In the genomic region with DNA sequence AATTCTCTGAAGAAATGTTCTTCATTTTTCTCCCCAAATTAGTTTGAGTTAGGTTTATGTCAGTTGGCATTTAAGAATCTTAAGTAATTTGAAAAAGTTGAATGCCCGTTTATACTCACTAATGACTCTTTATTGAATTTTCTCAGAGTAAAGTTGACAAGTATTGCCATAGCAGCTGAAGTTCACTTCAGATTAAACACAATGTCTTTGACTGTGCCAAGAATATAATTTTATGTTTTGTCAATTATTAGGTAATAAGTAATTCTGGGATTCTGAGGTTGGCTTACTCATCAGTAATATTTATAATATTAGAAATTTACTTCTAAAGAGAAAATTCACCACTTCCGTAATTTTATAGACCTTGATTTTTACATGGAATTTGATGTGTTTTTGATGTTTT, we compare ENCODE assay signal across 16 cellular contexts.
DNase-seq lines count a peak whose midpoint lies in the region; ATAC-seq, FAIRE-seq and TF ChIP-seq lines count a peak whose summit lies in the region.
"Had no signal": no experiment of that assay in that cellular context is flagged by ENCODE, and none has a peak within 500 bp of the region (broad histone marks: within the 10 kb centered on the region; RNA-seq: fewer than 3 reads in every experiment).

No MANE protein-coding gene starts in this region.

- H3K9ac ChIP-seq in PC-3 (ENCODE audit: low read length) = 0 out of 2 replicates have a peak overlapping the region, but pooled peaks have one; percentile 32
- no peak overlapping the region for H3K9ac ChIP-seq in keratinocyte (ENCODE audit: control insufficient read depth, extremely low read depth, insufficient read depth, low read length)
- H3K9ac ChIP-seq: BLaER1 treated with 17β-estradiol and CSF1 and Interleukin-3, amounts not matched to agents 10 nM and 100 nM had no signal

- H2AFZ ChIP-seq in PC-3 (ENCODE audit: low read length) (no peak overlapping the region), keratinocyte (ENCODE audit: control insufficient read depth, low read length) (peak overlapping the region; percentile 40)

- FAIRE-seq in bronchial epithelial cell (lab: Jason Lieb, UNC) (no peak), keratinocyte (lab: Jason Lieb, UNC) (no peak)
- FAIRE-seq: GM12878, H1, HepG2 had no signal

- DNase-seq in PC-3 (peak; percentile 51), bronchial epithelial cell (ENCODE audit: low read depth) (peak; percentile 7), keratinocyte (ENCODE audit: low read depth, low spot score) (no peak), retinal pigment epithelial cell (ENCODE audit: low read depth) (peak; percentile 39), NCI-H128 (lab: John Stamatoyannopoulos, UW; ENCODE audit: unreplicated experiment) (no peak), HUDEP-2 (lab: John Stamatoyannopoulos, UW; ENCODE audit: unreplicated experiment in 76 of 76) (no peak)
- DNase-seq in stimulated activated CD4-positive, alpha-beta T cell treated with anti-CD3 and anti-CD28 coated beads, Interleukin-4, amount 100 ng/mL, for 4 hours = no peak
- DNase-seq: Calu3; CD8-positive, alpha-beta T cell; DND-41; EL; H9 had no signal

- CTCF ChIA-PET in PC-3 (lab: Charles Lee) = no interaction called here

- ATAC-seq in PC-3 = no peak
- ATAC-seq: CD8-positive, alpha-beta T cell; GM12878; HepG2 had no signal

- H3K4me2 ChIP-seq in PC-3 (ENCODE audit: low read length) = peak overlapping the region; percentile 74
- H3K4me2 ChIP-seq in keratinocyte (ENCODE audit: control insufficient read depth, extremely low read depth, insufficient read depth, low read depth, low read length) = peak overlapping the region; percentile 54

- no TSS peak for BruUV-seq in PC-3 (replicated peaks; lab: Mats Ljungman, UMichigan)

- no peaks in the 10 kb centered on the region for H3K9me3 ChIP-seq in PC-3 (ENCODE audit: low read length)
- no peaks in the 10 kb centered on the region for H3K9me3 ChIP-seq in keratinocyte (ENCODE audit: control insufficient read depth, low read depth, low read length)

- H3F3A ChIP-seq in PC-3 (ENCODE audit: low read length, unreplicated experiment) = no peaks in the 10 kb centered on the region

- no peaks in the 10 kb centered on the region for H3K9me2 ChIP-seq in PC-3 (replicated peaks; ENCODE audit: low read length)

- peak overlapping the region; percentile 49; the same call in 1 of the 2 replicates for H3K4me3 ChIP-seq in PC-3 (ENCODE audit: low read length)
- H3K4me3 ChIP-seq in bronchial epithelial cell (ENCODE audit: low read depth, low read length) = no peak overlapping the region
- H3K4me3 ChIP-seq in keratinocyte (ENCODE audit: control insufficient read depth in 2 of 3, extremely low read depth in 1 of 3, insufficient read depth in 2 of 3, low read depth in 1 of 3, low read length in 3 of 3) = no peak overlapping the region
- H3K4me3 ChIP-seq in retinal pigment epithelial cell (ENCODE audit: low read length) = no peak overlapping the region
- H3K4me3 ChIP-seq: BLaER1 treated with 17β-estradiol and CSF1 and Interleukin-3, amounts not matched to agents 10 nM and 100 nM; GM12878 had no signal

- POLR2A ChIA-PET in PC-3 (lab: Charles Lee; ENCODE audit: unreplicated experiment) = no interaction called here

- intact Hi-C loops in PC-3 (cut with micrococcal nuclease) = loop anchor here (10.0 kb wide), 1 partner anchor 248 kb away; no protein-coding TSS in a partner anchor

- dilution Hi-C loops in keratinocyte (cut with MboI; ENCODE audit: extremely low pct_ligation_motif_present, low sequenced_read_pairs) = no loop called here

- H4K20me1 ChIP-seq in PC-3 (ENCODE audit: low read length) (no peaks in the 10 kb centered on the region), keratinocyte (ENCODE audit: control insufficient read depth, extremely low read depth, insufficient read depth, low read length) (no peaks in the 10 kb centered on the region)
- H4K20me1 ChIP-seq: BLaER1 treated with 17β-estradiol and CSF1 and Interleukin-3, amounts not matched to agents 10 nM and 100 nM had no signal

- no peaks in the 10 kb centered on the region for H3K9me1 ChIP-seq in keratinocyte (ENCODE audit: control insufficient read depth, extremely low read depth, insufficient read depth, low read length)

- TF ChIP-seq CTCF in PC-3 (conservative IDR thresholded peaks at IDR 0.05; ENCODE audit: low read depth, low read length) (no peak), bronchial epithelial cell (IDR thresholded peaks at IDR 0.05; ENCODE audit: insufficient read depth, low read length, severe bottlenecking) (no peak), keratinocyte (optimal IDR thresholded peaks at IDR 0.05 in 1 of 3, IDR thresholded peaks at IDR 0.05 in 1 of 3, conservative IDR thresholded peaks at IDR 0.05 in 1 of 3; ENCODE audit: extremely low read depth in 1 of 3, insufficient read depth in 2 of 3, low read length in 3 of 3) (no peak), retinal pigment epithelial cell (conservative IDR thresholded peaks at IDR 0.05; ENCODE audit: low read depth, low read length) (no peak)

- H3K27ac ChIP-seq in PC-3 (ENCODE audit: low read length) = peak overlapping the region; percentile 89
- peak overlapping the region; percentile 20 for H3K27ac ChIP-seq in keratinocyte (ENCODE audit: control insufficient read depth, insufficient read depth, low read length)

- peaks cover 17% of the 10 kb centered on the region for H3K4me1 ChIP-seq in PC-3 (ENCODE audit: insufficient read depth, low read length)
- H3K4me1 ChIP-seq in keratinocyte (ENCODE audit: control insufficient read depth, extremely low read depth, insufficient read depth, low read length) = peaks cover 10% of the 10 kb centered on the region

- H3K79me2 ChIP-seq in PC-3 (ENCODE audit: low read length) = no peaks in the 10 kb centered on the region
- H3K79me2 ChIP-seq in keratinocyte (ENCODE audit: control insufficient read depth, insufficient read depth, low read length) = no peaks in the 10 kb centered on the region

- H3K36me3 ChIP-seq in PC-3 (ENCODE audit: low read depth, low read length) (no peaks in the 10 kb centered on the region), bronchial epithelial cell (ENCODE audit: control insufficient read depth, insufficient read depth, low read length) (no peaks in the 10 kb centered on the region), keratinocyte (ENCODE audit: control insufficient read depth in 2 of 2, extremely low read depth in 1 of 2, insufficient read depth in 2 of 2, low read length in 2 of 2) (no peaks in the 10 kb centered on the region)
- H3K36me3 ChIP-seq: BLaER1 treated with 17β-estradiol and CSF1 and Interleukin-3, amounts not matched to agents 10 nM and 100 nM had no signal

- H3K27me3 ChIP-seq in PC-3 (ENCODE audit: low read length) (no peaks in the 10 kb centered on the region), bronchial epithelial cell (ENCODE audit: control insufficient read depth, insufficient read depth, low read length) (no peaks in the 10 kb centered on the region), keratinocyte (ENCODE audit: control insufficient read depth, extremely low read depth, insufficient read depth, low read length) (no peaks in the 10 kb centered on the region)
- H3K27me3 ChIP-seq: BLaER1 treated with 17β-estradiol and CSF1 and Interleukin-3, amounts not matched to agents 10 nM and 100 nM had no signal

Comparison
In these comparisons a context has a peak if more than half of its experiments do, and no peak if none do; other contexts are left out.
1. DNase-seq: peak in PC-3 (single experiment), bronchial epithelial cell (single experiment) and retinal pigment epithelial cell (single experiment); none in keratinocyte (single experiment), stimulated activated CD4-positive, alpha-beta T cell treated with anti-CD3 and anti-CD28 coated beads, Interleukin-4, amount 100 ng/mL, for 4 hours (0 of 2), NCI-H128 (single experiment) and HUDEP-2 (0 of 76).